Comparison of ENCODE assay signal across 20 cellular contexts in the genomic region with DNA sequence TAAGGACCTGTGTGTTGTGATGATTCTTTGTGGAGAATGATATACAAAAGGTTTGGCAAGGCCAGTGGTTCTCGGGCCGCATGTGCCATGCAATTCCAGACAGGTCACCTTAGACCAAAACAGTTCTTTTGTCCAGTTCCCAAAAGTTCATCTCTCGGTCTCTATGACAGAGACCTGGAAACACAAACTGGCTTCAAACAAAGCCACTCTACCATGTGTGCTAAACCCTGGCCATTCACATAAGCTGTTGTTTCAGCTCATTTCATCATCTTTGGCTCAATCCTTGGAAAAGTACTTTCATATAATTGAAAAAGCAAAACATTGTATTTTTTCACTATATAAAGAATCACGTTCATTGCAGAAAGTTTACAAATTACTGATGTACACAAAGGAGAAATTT.
"Had no signal": no experiment of that assay in that cellular context is flagged by ENCODE, and none has a peak within 500 bp of the region (broad histone marks: within the 10 kb centered on the region; RNA-seq: fewer than 3 reads in every experiment).

No MANE protein-coding gene starts in this region.

- H3K4me1 ChIP-seq: colonic mucosa, gastrocnemius medialis, left ventricle myocardium inferior, lower lobe of right lung had no signal

- H3K27me3 ChIP-seq: colonic mucosa, dorsolateral prefrontal cortex, gastrocnemius medialis had no signal

- H3K27ac Mint-ChIP-seq: memory B cell, naive B cell, nephron had no signal

- H3K9me3 ChIP-seq: colonic mucosa, gastrocnemius medialis, lower lobe of right lung had no signal

- H3K4me1 Mint-ChIP-seq: memory B cell, naive B cell, nephron had no signal

- FAIRE-seq: endometrium, kidney, small intestine had no signal

- H3K27ac ChIP-seq: colonic mucosa, dorsolateral prefrontal cortex, gastrocnemius medialis, left ventricle myocardium inferior, lower lobe of right lung had no signal

- H3K4me3 ChIP-seq: colonic mucosa, dorsolateral prefrontal cortex, gastrocnemius medialis, left ventricle myocardium inferior, lower lobe of right lung had no signal

- H3K36me3 Mint-ChIP-seq: memory B cell, naive B cell had no signal

- H3K4me3 Mint-ChIP-seq: memory B cell, naive B cell, nephron had no signal

- DNase-seq: cerebellar nuclear complex; colonic mucosa; dorsolateral prefrontal cortex; effector memory CD4-positive, alpha-beta T cell; gastrocnemius medialis; glutamatergic neuron; kidney; left cardiac atrium; left ventricle myocardium inferior; lower lobe of right lung; naive B cell; posterior cingulate gyrus; small intestine; stimulated activated CD4-positive, alpha-beta T cell treated with anti-CD3 and anti-CD28 coated beads, Interleukin-2, amount 100 ng/mL, for 48 hours; stimulated activated naive CD4-positive, alpha-beta T cell treated with Interleukin-2 at 50 U/mL for 16 hours; trophoblast cell had no signal

- H3K27me3 Mint-ChIP-seq: memory B cell, naive B cell had no signal

- ATAC-seq: esophagus mucosa, gastrocnemius medialis, left cardiac atrium, lower lobe of right lung had no signal

- H3K36me3 ChIP-seq: colonic mucosa, gastrocnemius medialis, left ventricle myocardium inferior, lower lobe of right lung had no signal
